ENCODE assay signal across 18 cellular contexts in the genomic region with DNA sequence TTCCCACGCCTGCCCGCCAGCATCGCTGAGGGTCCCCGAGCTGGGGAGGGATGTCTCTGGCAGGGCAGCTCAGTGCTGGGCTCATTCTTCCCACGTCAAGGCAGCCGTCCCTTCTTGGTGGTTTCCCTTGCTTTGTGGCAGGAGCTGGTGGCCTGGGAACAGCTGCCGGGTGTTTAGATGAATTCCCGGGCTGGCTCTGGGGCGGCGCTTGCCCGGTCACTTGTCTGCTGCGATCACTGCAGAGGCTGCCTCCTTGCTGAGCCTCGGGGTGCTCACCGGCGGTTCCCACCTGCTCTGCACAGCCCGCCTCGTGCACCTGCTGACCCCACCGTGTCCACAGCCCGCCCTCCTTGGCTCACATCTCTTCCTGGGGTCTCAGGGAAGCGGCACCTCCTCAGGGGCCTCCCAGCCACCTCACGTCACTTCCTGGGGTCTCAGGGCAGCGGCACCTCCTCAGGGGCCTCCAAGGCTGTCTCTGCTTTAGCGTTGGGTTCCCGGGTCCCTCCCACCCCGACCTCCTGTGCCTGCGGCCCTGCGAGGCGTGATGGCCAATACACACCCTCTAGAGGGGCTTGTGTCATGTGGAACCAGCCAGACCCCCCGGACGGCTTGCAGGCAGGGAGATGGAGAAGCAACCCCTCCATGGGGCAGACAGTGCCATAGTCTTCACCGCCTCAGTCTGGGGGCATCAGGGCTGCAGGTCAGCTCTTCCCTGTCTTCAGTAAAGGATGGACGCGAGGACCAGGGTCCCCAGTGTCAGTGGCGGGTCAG. TPM values are rescaled to one million over a fixed set of nuclear protein-coding genes. Genes with fewer than 3 reads are reported as not detected.
A peak's percentile ranks its signal among the peaks of the same experiment; 100 is the strongest.
DNase-seq lines count a peak whose midpoint lies in the region; TF ChIP-seq lines count a peak whose summit lies in the region.
"Had no signal": no experiment of that assay in that cellular context is flagged by ENCODE, and none has a peak within 500 bp of the region (broad histone marks: within the 10 kb centered on the region; RNA-seq: fewer than 3 reads in every experiment).

No MANE protein-coding gene starts in this region.

- H3K4me3 ChIP-seq in coronary artery (peak overlapping the region; percentile 68), sigmoid colon (no peak overlapping the region), prostate gland (no peak overlapping the region)
- H3K4me3 ChIP-seq: stomach, uterus had no signal

- H3K9me3 ChIP-seq in sigmoid colon (no peaks in the 10 kb centered on the region), prostate gland (no peaks in the 10 kb centered on the region)
- H3K9me3 ChIP-seq: stomach, uterus had no signal

- WGBS in sigmoid colon, 2 donors, result 71 to 78% methylated on average over 34 of the region's 34 CpGs
- WGBS in prostate gland, result 81% methylated on average over 31 of the region's 34 CpGs

- TF ChIP-seq CTCF in coronary artery (IDR thresholded peaks at IDR 0.05), result no peak
- TF ChIP-seq CTCF in sigmoid colon (IDR thresholded peaks at IDR 0.05), result no peak
- TF ChIP-seq CTCF in prostate gland (IDR thresholded peaks at IDR 0.05), result no peak

- H3K36me3 ChIP-seq in sigmoid colon (no peaks in the 10 kb centered on the region), prostate gland (no peaks in the 10 kb centered on the region)
- H3K36me3 ChIP-seq: stomach, uterus had no signal

- H3K27me3 ChIP-seq in sigmoid colon (no peaks in the 10 kb centered on the region), prostate gland (replicated peaks; ENCODE audit: insufficient read depth) (no peaks in the 10 kb centered on the region)
- H3K27me3 ChIP-seq: stomach, uterus had no signal

- intact Hi-C loops in sigmoid colon (cut with DNase I), result no loop called here
- intact Hi-C loops in prostate gland (cut with DNase I), result no loop called here

- peak overlapping the region; percentile 88 to 97 for H3K27ac ChIP-seq in coronary artery
- H3K27ac ChIP-seq in sigmoid colon, result peak overlapping the region in 2 of 4 donors; percentile 28 to 38
- peak overlapping the region in 1 of 2 donors; percentile 27 for H3K27ac ChIP-seq in prostate gland
- H3K27ac ChIP-seq: parathyroid adenoma, uterus had no signal

- H3K4me1 ChIP-seq in sigmoid colon, result peaks cover 0 to 19% (median 0%) of the 10 kb centered on the region in 4 donors
- H3K4me1 ChIP-seq in prostate gland (replicated peaks), result no peaks in the 10 kb centered on the region
- H3K4me1 ChIP-seq: parathyroid adenoma, uterus had no signal

- no peak for TF ChIP-seq EP300 in sigmoid colon (IDR thresholded peaks at IDR 0.05)

- peak; percentile 38 for DNase-seq in LHCN-M2 (ENCODE audit: low read depth)
- DNase-seq in coronary artery (ENCODE audit: low spot score), result no peak
- DNase-seq in left kidney (ENCODE audit: low read depth, low spot score), result peak; percentile 41
- DNase-seq in sigmoid colon, result peak; percentile 62
- no peak for DNase-seq in prostate gland (ENCODE audit: low spot score)
- DNase-seq in NCI-H1694 (lab: John Stamatoyannopoulos, UW), result no peak
- DNase-seq in cortex of kidney (lab: John Stamatoyannopoulos, UW), result no peak
- DNase-seq in erythroblast (lab: John Stamatoyannopoulos, UW), result no peak
- DNase-seq: activated B cell treated with CpG ODN at 0.5 μM for 24 hours; effector memory CD4-positive, alpha-beta T cell; HFFc6; hypothalamus; NCI-H1694 treated with DMSO at 0.1 percent for 48 hours; SHP77; stomach; T-helper 2 cell; uterus had no signal

- no peak for TF ChIP-seq POLR2A in sigmoid colon (IDR thresholded peaks at IDR 0.05)
- no peak for TF ChIP-seq POLR2A in prostate gland (IDR thresholded peaks at IDR 0.05)
- TF ChIP-seq POLR2A in erythroblast (IDR thresholded peaks at IDR 0.05; ENCODE audit: low read length), result no peak

RNA-seq across cellular contexts. Expression of a gene that starts 13.5 kb away (rescaled TPM):
- 44.8 and 54.2 TPM in 2 replicates for total RNA-seq in LHCN-M2 (2014; rRNA removed)
- 13.2 TPM for polyA plus RNA-seq in LHCN-M2 (2012)
- 100 to 1,000 TPM in 3 of 4 donors, 10 to 100 TPM in 1; 39.7 to 197 (median 103) TPM for total RNA-seq in sigmoid colon
- 10 to 100 TPM in 1 of 3 donors, 1 to 10 TPM in 2; 4.4 to 34.8 (median 5.4) TPM for polyA plus RNA-seq in sigmoid colon
- 100 to 1,000 TPM in 1 of 2 donors, 10 to 100 TPM in 1; 56.2 to 229 TPM for total RNA-seq in prostate gland

Comparison
In these comparisons a context has a peak if more than half of its experiments do, and no peak if none do; other contexts are left out.
1. DNase-seq: peak in LHCN-M2 (single experiment), left kidney (single experiment) and sigmoid colon (single experiment); none in coronary artery (single experiment), prostate gland (single experiment), NCI-H1694 (single experiment), cortex of kidney (single experiment) and erythroblast (0 of 2).